13 cellular contexts compared by ENCODE assay signal in genomic region chr12:51020448-51021182, GRCh38. TPM values are rescaled to one million over a fixed set of nuclear protein-coding genes. Genes with fewer than 3 reads are reported as not detected.
DNase-seq lines count a peak whose midpoint lies in the region; ATAC-seq and TF ChIP-seq lines count a peak whose summit lies in the region.
"Had no signal": no experiment of that assay in that cellular context is flagged by ENCODE, and none has a peak within 500 bp of the region (broad histone marks: within the 10 kb centered on the region; RNA-seq: fewer than 3 reads in every experiment).

No MANE protein-coding gene starts in this region.

- peaks cover 63% of the 10 kb centered on the region for H4K20me1 ChIP-seq in smooth muscle cell (ENCODE audit: low read depth)

- H3K27ac Mint-ChIP-seq in MCF 10A (ENCODE audit: low read depth, unreplicated experiment): no peak overlapping the region
- H3K27ac Mint-ChIP-seq in T-helper 17 cell: no peak overlapping the region

- DNase-seq in breast epithelium (ENCODE audit: low spot score in 2 of 2) (no peak), MCF 10A (ENCODE audit: unreplicated experiment) (no peak), T-helper 17 cell (no peak), D341Med (ENCODE audit: low spot score) (no peak), RKO (ENCODE audit: low spot score) (no peak), SHP77 (lab: John Stamatoyannopoulos, UW) (no peak), smooth muscle cell (lab: John Stamatoyannopoulos, UW; ENCODE audit: unreplicated experiment) (no peak)
- DNase-seq: activated CD4-positive, alpha-beta T cell treated with anti-CD3 and anti-CD28 coated beads for 48 hours; activated gamma-delta T cell treated with Interleukin-2 at 50 U/mL for 16 hours; NCI-H524 treated with DMSO at 0.1 percent for 48 hours; SK-N-SH had no signal

- WGBS in smooth muscle cell (ENCODE audit: low lambda C conversion rate): 85% methylated on average over 7 of the region's 7 CpGs

- TF ChIP-seq CTCF in breast epithelium (IDR thresholded peaks at IDR 0.05) (no peak), MCF 10A (IDR thresholded peaks at IDR 0.05; ENCODE audit: unreplicated experiment) (no peak), smooth muscle cell (IDR thresholded peaks at IDR 0.05; ENCODE audit: borderline replicate concordance, insufficient read depth, poor library complexity, severe bottlenecking) (no peak)

- peaks cover 17% of the 10 kb centered on the region for H3K4me1 Mint-ChIP-seq in MCF 10A (ENCODE audit: insufficient read depth, unreplicated experiment)
- peaks cover 32% of the 10 kb centered on the region for H3K4me1 Mint-ChIP-seq in T-helper 17 cell

- no peaks in the 10 kb centered on the region for H3K9me3 Mint-ChIP-seq in MCF 10A (ENCODE audit: unreplicated experiment)

- no peak for ATAC-seq in T-helper 17 cell

- H2AFZ ChIP-seq in smooth muscle cell (ENCODE audit: low read depth): no peak overlapping the region

- peaks cover 93% of the 10 kb centered on the region for H3K79me2 ChIP-seq in smooth muscle cell (ENCODE audit: low read depth)

- intact Hi-C loops in breast epithelium (cut with DNase I; ENCODE audit: low total_unique reads): no loop called here
- intact Hi-C loops in MCF 10A (cut with micrococcal nuclease): loop anchor here (5.0 kb wide), 1 partner anchor 98 kb away; no protein-coding TSS in a partner anchor

- no peak for TF ChIP-seq POLR2A in breast epithelium (IDR thresholded peaks at IDR 0.05)

- H3K9ac ChIP-seq in smooth muscle cell (ENCODE audit: low read depth): no peak overlapping the region
- H3K9ac ChIP-seq: SK-N-SH had no signal

- no peaks in the 10 kb centered on the region for H3K27me3 Mint-ChIP-seq in MCF 10A (ENCODE audit: insufficient read depth, unreplicated experiment)
- H3K27me3 Mint-ChIP-seq in T-helper 17 cell: no peaks in the 10 kb centered on the region

- H3K4me3 ChIP-seq in breast epithelium (no peak overlapping the region), smooth muscle cell (no peak overlapping the region)
- H3K4me3 ChIP-seq: lung had no signal

- H3K4me2 ChIP-seq in smooth muscle cell: no peak overlapping the region
- H3K4me2 ChIP-seq: SK-N-SH had no signal

- H3K36me3 Mint-ChIP-seq in MCF 10A (ENCODE audit: insufficient read depth, unreplicated experiment) (peaks cover 28% of the 10 kb centered on the region), T-helper 17 cell (ENCODE audit: low read depth) (no peaks in the 10 kb centered on the region)

- POLR2A ChIA-PET in MCF 10A (lab: Yijun Ruan, JAX): no interaction called here

- BruUV-seq in MCF 10A (replicated peaks; lab: Mats Ljungman, UMichigan): no TSS peak

- H3K27me3 ChIP-seq in breast epithelium (no peaks in the 10 kb centered on the region), layer of hippocampus (ENCODE audit: control insufficient read depth, insufficient read depth, low read length) (no peaks in the 10 kb centered on the region), smooth muscle cell (ENCODE audit: low read depth) (no peaks in the 10 kb centered on the region)

- CTCF ChIA-PET in MCF 10A (lab: Yijun Ruan, JAX): no interaction called here

- no peaks in the 10 kb centered on the region for H3K9me3 ChIP-seq in breast epithelium
- no peaks in the 10 kb centered on the region for H3K9me3 ChIP-seq in T-helper 17 cell (ENCODE audit: control insufficient read depth, low read length, poor library complexity, severe bottlenecking)
- no peaks in the 10 kb centered on the region for H3K9me3 ChIP-seq in smooth muscle cell (replicated peaks; ENCODE audit: low read depth)
- H3K9me3 ChIP-seq: SK-N-SH had no signal

- H3K27ac ChIP-seq in breast epithelium: peak overlapping the region; percentile 22 to 99
- peak overlapping the region; percentile 85 for H3K27ac ChIP-seq in layer of hippocampus (ENCODE audit: low read depth, low read length)
- no peak overlapping the region for H3K27ac ChIP-seq in smooth muscle cell (ENCODE audit: low read depth)

- H3K4me3 Mint-ChIP-seq in MCF 10A (ENCODE audit: unreplicated experiment) (no peak overlapping the region), T-helper 17 cell (peak overlapping the region; percentile 69)

- H3K36me3 ChIP-seq in breast epithelium: no peaks in the 10 kb centered on the region
- no peaks in the 10 kb centered on the region for H3K36me3 ChIP-seq in smooth muscle cell (ENCODE audit: low read depth)

- H3K4me1 ChIP-seq in breast epithelium (peaks cover 0 to 8% of the 10 kb centered on the region in 2 donors), smooth muscle cell (ENCODE audit: low read depth) (peaks cover 19% of the 10 kb centered on the region)

- peaks cover 9% of the 10 kb centered on the region for H3F3A ChIP-seq in smooth muscle cell (ENCODE audit: low read depth)

RNA-seq across cellular contexts. Expression of gene SLC11A2, which starts 5.6 kb away (rescaled TPM):
- 100 to 1,000 TPM in 1 of 3 donors, 10 to 100 TPM in 2; 52.2 to 103 (median 91.0) TPM for total RNA-seq in breast epithelium
- total RNA-seq in MCF 10A (2022): 45.6 and 60.9 TPM in 2 replicates
- total RNA-seq in T-helper 17 cell: 10 to 100 TPM; 47.6 to 51.5 TPM
- 31.3 and 52.9 TPM in 2 replicates for total RNA-seq in smooth muscle cell
- polyA plus RNA-seq in smooth muscle cell: 22.9 and 26.5 TPM in 2 replicates

RNA-seq across cellular contexts. Expression of gene LETMD1, which starts 27.5 kb away (rescaled TPM):
- total RNA-seq in breast epithelium (10 to 100 TPM; 63.6 to 92.0 (median 82.1) TPM), MCF 10A (2022) (60.5 and 65.8 TPM in 2 replicates), T-helper 17 cell (10 to 100 TPM; 56.2 to 56.6 TPM), smooth muscle cell (32.9 and 45.4 TPM in 2 replicates)
- polyA plus RNA-seq in smooth muscle cell: 8.9 and 10.8 TPM in 2 replicates
